1 cellular context compared by ENCODE assay signal in the genomic region with DNA sequence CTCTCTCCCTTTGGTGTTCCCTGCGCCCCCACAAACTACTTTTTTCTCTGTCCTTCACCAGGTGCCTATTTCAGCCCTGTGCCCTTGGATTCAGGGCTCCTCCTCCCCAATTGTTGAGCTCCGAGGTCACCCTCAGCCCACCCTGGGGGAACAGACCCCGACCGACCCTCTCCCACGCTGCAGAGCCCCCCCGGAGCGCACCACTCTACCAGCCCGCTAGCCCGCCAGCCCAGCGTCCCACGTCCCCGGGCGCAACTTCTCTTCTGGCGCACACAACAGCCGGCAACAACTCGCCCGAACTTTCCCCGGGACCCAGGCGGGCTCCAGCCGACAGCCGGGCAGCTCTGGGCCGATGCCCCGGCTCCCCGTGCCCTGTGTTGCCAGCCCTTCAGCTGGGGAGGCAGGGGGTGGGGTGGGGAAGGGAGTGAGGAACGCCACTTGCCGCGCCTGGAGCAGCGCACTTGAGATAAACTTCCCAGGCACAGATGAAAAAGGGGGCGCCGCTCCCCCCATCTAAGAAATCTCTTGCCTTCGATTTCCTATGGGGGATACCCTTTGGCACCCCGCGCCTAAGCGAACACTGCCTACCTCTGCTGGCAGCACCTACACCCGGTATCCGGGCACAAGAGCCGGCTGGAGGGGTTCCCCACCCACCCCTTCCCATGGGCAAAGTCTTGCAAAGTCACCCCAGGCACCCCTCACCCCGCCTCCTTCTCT.
TF ChIP-seq lines count a peak whose summit lies in the region.

No MANE protein-coding gene starts in this region.

TF ChIP-seq in HEK293, 187 proteins besides CTCF, POLR2A, EP300 and RAD21 (continued from another document):
- TF ChIP-seq ZBTB7A (tag by site-specific recombination; IDR thresholded peaks at IDR 0.05; ENCODE audit: low read depth) (peak; percentile 77), HOXD13 (CRISPR knock-in tag; IDR thresholded peaks at IDR 0.05; ENCODE audit: borderline replicate concordance) (no peak), KLF16 (tag by site-specific recombination; IDR thresholded peaks at IDR 0.05) (no peak), ZNF114 (tag by site-specific recombination; IDR thresholded peaks at IDR 0.05) (no peak), REPIN1 (tag by site-specific recombination; IDR thresholded peaks at IDR 0.05; ENCODE audit: low read depth) (no peak), ZNF777 (tag by site-specific recombination; IDR thresholded peaks at IDR 0.05; ENCODE audit: borderline replicate concordance) (no peak), ZNF514 (tag by site-specific recombination; IDR thresholded peaks at IDR 0.05) (no peak), ZBTB17 (tag by site-specific recombination; IDR thresholded peaks at IDR 0.05) (no peak), KLF9 (tag by site-specific recombination; IDR thresholded peaks at IDR 0.05; ENCODE audit: low read depth) (no peak), ZNF791 (tag by site-specific recombination; IDR thresholded peaks at IDR 0.05) (no peak), ZNF132 (tag by site-specific recombination; IDR thresholded peaks at IDR 0.05; ENCODE audit: borderline replicate concordance) (no peak), PRDM1 (tag by site-specific recombination; IDR thresholded peaks at IDR 0.05) (no peak; the same call in 1 of the 2 replicates), ZNF121 (tag by site-specific recombination; IDR thresholded peaks at IDR 0.05) (no peak), ZNF585B (tag by site-specific recombination; IDR thresholded peaks at IDR 0.05) (no peak), ZNF549 (tag by site-specific recombination; IDR thresholded peaks at IDR 0.05) (no peak), ZNF473 (tag by site-specific recombination; IDR thresholded peaks at IDR 0.05) (no peak), ZNF239 (tag by site-specific recombination; IDR thresholded peaks at IDR 0.05) (no peak), PATZ1 (tag by site-specific recombination; IDR thresholded peaks at IDR 0.05) (peak; percentile 90), FEZF1 (tag by site-specific recombination; IDR thresholded peaks at IDR 0.05) (no peak), ZNF221 (tag by site-specific recombination; IDR thresholded peaks at IDR 0.05; ENCODE audit: borderline replicate concordance) (no peak), EGR2 (tag by site-specific recombination; IDR thresholded peaks at IDR 0.05; ENCODE audit: low read depth) (peak; percentile 53)
- TF ChIP-seq, protein P1, sequence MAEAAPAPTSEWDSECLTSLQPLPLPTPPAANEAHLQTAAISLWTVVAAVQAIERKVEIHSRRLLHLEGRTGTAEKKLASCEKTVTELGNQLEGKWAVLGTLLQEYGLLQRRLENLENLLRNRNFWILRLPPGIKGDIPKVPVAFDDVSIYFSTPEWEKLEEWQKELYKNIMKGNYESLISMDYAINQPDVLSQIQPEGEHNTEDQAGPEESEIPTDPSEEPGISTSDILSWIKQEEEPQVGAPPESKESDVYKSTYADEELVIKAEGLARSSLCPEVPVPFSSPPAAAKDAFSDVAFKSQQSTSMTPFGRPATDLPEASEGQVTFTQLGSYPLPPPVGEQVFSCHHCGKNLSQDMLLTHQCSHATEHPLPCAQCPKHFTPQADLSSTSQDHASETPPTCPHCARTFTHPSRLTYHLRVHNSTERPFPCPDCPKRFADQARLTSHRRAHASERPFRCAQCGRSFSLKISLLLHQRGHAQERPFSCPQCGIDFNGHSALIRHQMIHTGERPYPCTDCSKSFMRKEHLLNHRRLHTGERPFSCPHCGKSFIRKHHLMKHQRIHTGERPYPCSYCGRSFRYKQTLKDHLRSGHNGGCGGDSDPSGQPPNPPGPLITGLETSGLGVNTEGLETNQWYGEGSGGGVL (tag by site-specific recombination; IDR thresholded peaks at IDR 0.05): no peak
- TF ChIP-seq, protein P2, sequence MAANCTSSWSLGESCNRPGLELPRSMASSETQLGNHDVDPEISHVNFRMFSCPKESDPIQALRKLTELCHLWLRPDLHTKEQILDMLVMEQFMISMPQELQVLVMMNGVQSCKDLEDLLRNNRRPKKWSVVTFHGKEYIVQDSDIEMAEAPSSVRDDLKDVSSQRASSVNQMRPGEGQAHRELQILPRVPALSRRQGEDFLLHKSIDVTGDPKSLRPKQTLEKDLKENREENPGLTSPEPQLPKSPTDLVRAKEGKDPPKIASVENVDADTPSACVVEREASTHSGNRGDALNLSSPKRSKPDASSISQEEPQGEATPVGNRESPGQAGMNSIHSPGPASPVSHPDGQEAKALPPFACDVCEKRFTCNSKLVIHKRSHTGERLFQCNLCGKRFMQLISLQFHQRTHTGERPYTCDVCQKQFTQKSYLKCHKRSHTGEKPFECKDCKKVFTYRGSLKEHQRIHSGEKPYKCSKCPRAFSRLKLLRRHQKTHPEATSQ (tag by site-specific recombination; IDR thresholded peaks at IDR 0.05): no peak
- TF ChIP-seq, protein P3, sequence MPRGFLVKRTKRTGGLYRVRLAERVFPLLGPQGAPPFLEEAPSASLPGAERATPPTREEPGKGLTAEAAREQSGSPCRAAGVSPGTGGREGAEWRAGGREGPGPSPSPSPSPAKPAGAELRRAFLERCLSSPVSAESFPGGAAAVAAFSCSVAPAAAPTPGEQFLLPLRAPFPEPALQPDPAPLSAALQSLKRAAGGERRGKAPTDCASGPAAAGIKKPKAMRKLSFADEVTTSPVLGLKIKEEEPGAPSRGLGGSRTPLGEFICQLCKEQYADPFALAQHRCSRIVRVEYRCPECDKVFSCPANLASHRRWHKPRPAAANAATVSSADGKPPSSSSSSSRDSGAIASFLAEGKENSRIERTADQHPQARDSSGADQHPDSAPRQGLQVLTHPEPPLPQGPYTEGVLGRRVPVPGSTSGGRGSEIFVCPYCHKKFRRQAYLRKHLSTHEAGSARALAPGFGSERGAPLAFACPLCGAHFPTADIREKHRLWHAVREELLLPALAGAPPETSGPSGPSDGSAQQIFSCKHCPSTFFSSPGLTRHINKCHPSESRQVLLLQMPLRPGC (tag by site-specific recombination; IDR thresholded peaks at IDR 0.05): no peak
